ENCODE assay signal across 12 cellular contexts in the genomic region with DNA sequence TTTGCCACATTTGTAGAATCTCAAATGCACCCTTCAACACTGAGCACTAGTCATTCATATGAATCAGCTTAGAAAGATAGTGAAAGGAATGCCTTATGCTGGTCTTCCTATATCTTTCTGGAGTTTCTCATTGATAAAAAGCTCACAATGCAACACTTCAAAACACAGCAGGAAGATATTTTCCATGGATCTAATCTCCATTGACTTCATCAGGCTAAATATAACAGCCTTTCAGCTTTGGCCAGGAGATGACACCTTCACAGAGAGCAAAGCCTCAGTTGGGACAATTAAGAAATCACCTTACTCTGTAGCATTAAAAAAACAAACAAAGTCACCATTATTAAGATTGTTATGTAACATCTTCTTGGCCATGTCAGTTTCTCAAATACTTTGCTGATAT. TPM values are rescaled to one million over a fixed set of nuclear protein-coding genes. Genes with fewer than 3 reads are reported as not detected.
DNase-seq lines count a peak whose midpoint lies in the region; ATAC-seq, FAIRE-seq and TF ChIP-seq lines count a peak whose summit lies in the region.
"Had no signal": no experiment of that assay in that cellular context is flagged by ENCODE, and none has a peak within 500 bp of the region (broad histone marks: within the 10 kb centered on the region; RNA-seq: fewer than 3 reads in every experiment).

No MANE protein-coding gene starts in this region.

- no peak for ATAC-seq in HG03565 (IDR thresholded peaks at IDR 0.05; ENCODE audit: unreplicated experiment)
- no peak for ATAC-seq in CD4-positive, alpha-beta T cell (ENCODE audit: poor library complexity)
- no peak for ATAC-seq in HG02610 (IDR thresholded peaks at IDR 0.05; ENCODE audit: unreplicated experiment)
- ATAC-seq: activated naive CD4-positive, alpha-beta T cell treated with anti-CD3 and anti-CD28 coated beads, Interleukin-2, amount 50 U/mL, for 72 hours had no signal

- H3K4me1 Mint-ChIP-seq in CD4-positive, alpha-beta T cell (ENCODE audit: low read depth) = peaks cover 7% of the 10 kb centered on the region

- CTCF ChIA-PET in CD4-positive, alpha-beta T cell (lab: Charles Lee) = interaction anchor here (0.8 to 1.4 kb wide), 2 partner anchors 9 to 135 kb away, joined by 3 read pairs; no protein-coding TSS in a partner anchor

- no peak overlapping the region for H3K27ac ChIP-seq in neural cell (ENCODE audit: low read length)
- H3K27ac ChIP-seq in CD4-positive, alpha-beta T cell (ENCODE audit: low read depth, low read length) = no peak overlapping the region

- no peaks in the 10 kb centered on the region for H3K9me3 Mint-ChIP-seq in CD4-positive, alpha-beta T cell
- H3K9me3 Mint-ChIP-seq: activated B cell treated with CpG ODN at 0.5 μM for 24 hours; activated naive CD4-positive, alpha-beta T cell treated with anti-CD3 and anti-CD28 coated beads, Interleukin-2, amount 50 U/mL, for 72 hours; IgD-negative memory B cell had no signal

- H3K4me3 Mint-ChIP-seq in CD4-positive, alpha-beta T cell = no peak overlapping the region
- H3K4me3 Mint-ChIP-seq: activated B cell treated with CpG ODN at 0.5 μM for 24 hours, IgD-negative memory B cell had no signal

- H3K9me2 ChIP-seq in neural cell (ENCODE audit: insufficient read depth, low read length) = no peaks in the 10 kb centered on the region

- H4K20me1 ChIP-seq in neural cell (ENCODE audit: insufficient read depth) = no peaks in the 10 kb centered on the region

- H3K36me3 ChIP-seq in neural cell (ENCODE audit: insufficient read depth, low read length) = no peaks in the 10 kb centered on the region

- TF ChIP-seq CTCF in D721Med (IDR thresholded peaks at IDR 0.05; ENCODE audit: insufficient read depth, missing control alignments) (peak; percentile 17), epithelial cell of proximal tubule (conservative IDR thresholded peaks at IDR 0.05; ENCODE audit: low read depth, low read length) (peak; percentile 55), neural cell (IDR thresholded peaks at IDR 0.05; ENCODE audit: poor library complexity, severe bottlenecking) (peak; percentile 61)
- no peak for TF ChIP-seq CTCF in CD4-positive, alpha-beta T cell (IDR thresholded peaks at IDR 0.05)

- peak; percentile 57 for TF ChIP-seq RAD21 in neural cell (conservative IDR thresholded peaks at IDR 0.05)

- TF ChIP-seq EP300 in neural cell (conservative IDR thresholded peaks at IDR 0.05; ENCODE audit: poor library complexity, severe bottlenecking) = no peak

- no peak overlapping the region for H2AFZ ChIP-seq in neural cell (ENCODE audit: low read depth, low read length)

- H3K79me2 ChIP-seq in neural cell (replicated peaks; ENCODE audit: insufficient read depth, low read length) = peaks cover 95% of the 10 kb centered on the region

- no peak for DNase-seq in D721Med (ENCODE audit: insufficient read length, low spot score)
- DNase-seq in NCI-H226 = peak; percentile 37
- DNase-seq in epithelial cell of proximal tubule (ENCODE audit: low read depth) = no peak
- DNase-seq in CD4-positive, alpha-beta T cell = no peak
- DNase-seq in stimulated activated CD8-positive, alpha-beta memory T cell treated with anti-CD3 and anti-CD28 coated beads, Interleukin-4, amount 100 ng/mL, for 48 hours = no peak
- DNase-seq: activated B cell treated with CpG ODN at 0.5 μM for 24 hours; stimulated activated CD4-positive, alpha-beta T cell treated with anti-CD3 and anti-CD28 coated beads, Interleukin-4, amount 100 ng/mL, for 24 hours had no signal

- H3K4me2 ChIP-seq in neural cell (ENCODE audit: low read length) = no peak overlapping the region

- H3K27ac Mint-ChIP-seq in CD4-positive, alpha-beta T cell = no peak overlapping the region
- H3K27ac Mint-ChIP-seq: activated B cell treated with CpG ODN at 0.5 μM for 24 hours; activated naive CD4-positive, alpha-beta T cell treated with anti-CD3 and anti-CD28 coated beads, Interleukin-2, amount 50 U/mL, for 72 hours; IgD-negative memory B cell had no signal

- H3K4me3 ChIP-seq in epithelial cell of proximal tubule (ENCODE audit: low read depth, low read length) (no peak overlapping the region), neural cell (ENCODE audit: low read length) (peak overlapping the region; percentile 85)

- FAIRE-seq in D721Med (lab: Jason Lieb, UNC) = no peak

- no peaks in the 10 kb centered on the region for H3F3A ChIP-seq in neural cell (ENCODE audit: insufficient read depth, low read length, poor library complexity, severe bottlenecking)

- no peaks in the 10 kb centered on the region for H3K36me3 Mint-ChIP-seq in CD4-positive, alpha-beta T cell (ENCODE audit: low read depth)
- H3K36me3 Mint-ChIP-seq: activated naive CD4-positive, alpha-beta T cell treated with anti-CD3 and anti-CD28 coated beads, Interleukin-2, amount 50 U/mL, for 72 hours; IgD-negative memory B cell had no signal

- POLR2A ChIA-PET in CD4-positive, alpha-beta T cell (lab: Charles Lee) = no interaction called here

- peaks cover 66% of the 10 kb centered on the region for H3K27me3 Mint-ChIP-seq in CD4-positive, alpha-beta T cell

- no peak overlapping the region for H3K9ac ChIP-seq in neural cell (ENCODE audit: low read length)

- H3K9me3 ChIP-seq in neural cell (ENCODE audit: low read length) = no peaks in the 10 kb centered on the region
- H3K9me3 ChIP-seq in CD4-positive, alpha-beta T cell (ENCODE audit: control insufficient read depth, low read length) = no peaks in the 10 kb centered on the region

- intact Hi-C loops in CD4-positive, alpha-beta T cell (cut with DNase I, micrococcal nuclease) = no loop called here

- no peaks in the 10 kb centered on the region for H3K27me3 ChIP-seq in neural cell (ENCODE audit: insufficient read depth, low read depth, low read length)
- peaks cover 27% of the 10 kb centered on the region for H3K27me3 ChIP-seq in CD4-positive, alpha-beta T cell (ENCODE audit: control insufficient read depth, insufficient read depth, low read length)

TF ChIP-seq in neural cell, 6 proteins besides CTCF, POLR2A, EP300 and RAD21:
- TF ChIP-seq SMC3 (conservative IDR thresholded peaks at IDR 0.05; ENCODE audit: poor library complexity) (peak; percentile 61), POLR2AphosphoS5 (IDR thresholded peaks at IDR 0.05) (no peak)

RNA-seq across cellular contexts. Expression of a gene that starts 6.7 kb away (rescaled TPM):
- total RNA-seq in epithelial cell of proximal tubule = 62.7 and 89.4 TPM in 2 replicates
- polyA plus RNA-seq in neural cell = 23.2 and 24.5 TPM in 2 replicates
- polyA minus RNA-seq in neural cell = 73.0 and 77.2 TPM in 2 replicates
- under 1 TPM in 1 of 2 experiments, not detected in 1; 0.06 TPM for total RNA-seq in CD4-positive, alpha-beta T cell
- total RNA-seq: activated B cell treated with CpG ODN at 0.5 μM for 24 hours had no signal
- polyA plus RNA-seq: IgD-negative memory B cell had no signal

Comparison
In these comparisons a context has a peak if more than half of its experiments do, and no peak if none do; other contexts are left out.
1. RNA of a gene that starts 6.7 kb away (total RNA-seq): 62.7 to 89.4 TPM in epithelial cell of proximal tubule; 0.06 TPM in CD4-positive, alpha-beta T cell; every median in the first group is over 10 times any median in the second.